ENCODE assay signal across 1 cellular context in genomic region chr1:164785841-164786534, GRCh38.
TF ChIP-seq lines count a peak whose summit lies in the region.

No MANE protein-coding gene starts in this region.

TF ChIP-seq in WTC11, 78 proteins besides CTCF, POLR2A, EP300 and RAD21 (continued from another document):
- TF ChIP-seq ERG (CRISPR knock-in tag; IDR thresholded peaks at IDR 0.05) = no peak
- no peak for TF ChIP-seq ZMAT4 (CRISPR knock-in tag; IDR thresholded peaks at IDR 0.05)
- no peak for TF ChIP-seq TEAD1 (CRISPR knock-in tag; IDR thresholded peaks at IDR 0.05)
- TF ChIP-seq AFF4 (CRISPR knock-in tag; IDR thresholded peaks at IDR 0.05; ENCODE audit: borderline replicate concordance) = no peak
- no peak for TF ChIP-seq E2F5 (CRISPR knock-in tag; IDR thresholded peaks at IDR 0.05)
- no peak for TF ChIP-seq IRF2 (CRISPR knock-in tag; IDR thresholded peaks at IDR 0.05; ENCODE audit: borderline replicate concordance, low read depth)
- TF ChIP-seq MAX (CRISPR knock-in tag; IDR thresholded peaks at IDR 0.05) = no peak
- TF ChIP-seq USF1 (CRISPR knock-in tag; IDR thresholded peaks at IDR 0.05) = no peak
- TF ChIP-seq ZNF232 (CRISPR knock-in tag; IDR thresholded peaks at IDR 0.05) = no peak
- TF ChIP-seq MXD4 (CRISPR knock-in tag; IDR thresholded peaks at IDR 0.05; ENCODE audit: borderline replicate concordance) = no peak
- no peak for TF ChIP-seq ZNF423 (CRISPR knock-in tag; IDR thresholded peaks at IDR 0.05)
